9 cellular contexts compared by ENCODE assay signal in the genomic region with DNA sequence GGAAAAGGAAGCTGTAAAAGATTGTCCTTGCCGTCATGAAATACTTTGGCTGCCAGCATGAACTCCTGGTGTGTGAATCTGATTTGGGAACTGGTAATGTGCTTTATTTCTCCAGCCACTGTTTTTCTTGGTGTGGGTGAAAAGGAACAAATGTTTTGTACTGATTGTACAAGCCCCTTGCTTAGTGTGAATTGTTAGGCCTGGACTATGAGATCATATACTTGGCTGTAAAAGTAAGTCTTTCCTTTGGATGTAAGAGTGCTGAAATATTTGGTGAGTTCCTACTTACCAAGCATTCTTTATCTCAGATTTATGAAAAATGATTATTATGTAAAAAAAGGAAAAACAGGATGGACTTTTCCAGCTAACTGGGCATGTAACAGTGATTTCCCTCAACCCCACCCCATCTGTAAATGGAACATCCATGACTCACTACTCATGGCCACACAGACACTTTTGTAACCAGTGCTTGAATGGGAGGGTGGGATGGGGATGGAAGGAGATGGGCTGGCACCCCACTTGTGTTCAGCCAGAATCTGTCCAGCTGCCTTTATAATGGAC. TPM values are rescaled to one million over a fixed set of nuclear protein-coding genes. Genes with fewer than 3 reads are reported as not detected.
DNase-seq lines count a peak whose midpoint lies in the region; ATAC-seq, FAIRE-seq and TF ChIP-seq lines count a peak whose summit lies in the region.
"Had no signal": no experiment of that assay in that cellular context is flagged by ENCODE, and none has a peak within 500 bp of the region (broad histone marks: within the 10 kb centered on the region; RNA-seq: fewer than 3 reads in every experiment).

No MANE protein-coding gene starts in this region.

- CTCF ChIA-PET in CD8-positive, alpha-beta T cell (lab: Charles Lee): no interaction called here

- WGBS in pancreas, 2 donors: 13 to 31% methylated on average over 1 of the region's 1 CpG

- no peak for ATAC-seq in CD8-positive, alpha-beta T cell
- peak; percentile 39 to 59 (median 46) for ATAC-seq in pancreas

- H3K4me1 Mint-ChIP-seq in CD8-positive, alpha-beta T cell (ENCODE audit: low read depth): peaks cover 51% of the 10 kb centered on the region

- no peak overlapping the region for H3K27ac ChIP-seq in CD8-positive, alpha-beta T cell (ENCODE audit: low read depth, low read length)
- peak overlapping the region in 2 of 4 donors; percentile 23 to 35 for H3K27ac ChIP-seq in pancreas

- no peaks in the 10 kb centered on the region for H3K27me3 ChIP-seq in CD8-positive, alpha-beta T cell (ENCODE audit: insufficient read depth, low read length)
- H3K27me3 ChIP-seq in pancreas: no peaks in the 10 kb centered on the region

- H3K27me3 Mint-ChIP-seq in CD8-positive, alpha-beta T cell (ENCODE audit: low read depth): no peaks in the 10 kb centered on the region
- H3K27me3 Mint-ChIP-seq: CD4-positive, CD25-positive, alpha-beta regulatory T cell had no signal

- no peak for FAIRE-seq in pancreas (lab: Jason Lieb, UNC)

- no peak overlapping the region for H3K4me3 Mint-ChIP-seq in CD8-positive, alpha-beta T cell
- H3K4me3 Mint-ChIP-seq: CD4-positive, CD25-positive, alpha-beta regulatory T cell had no signal

- TF ChIP-seq CTCF in CD8-positive, alpha-beta T cell (IDR thresholded peaks at IDR 0.05): no peak
- no peak for TF ChIP-seq CTCF in pancreas (IDR thresholded peaks at IDR 0.05)

- H3K4me1 ChIP-seq in CD8-positive, alpha-beta T cell (ENCODE audit: insufficient read depth, low read length): peaks cover 11% of the 10 kb centered on the region
- H3K4me1 ChIP-seq in pancreas: peaks cover 24 to 66% (median 54%) of the 10 kb centered on the region in 3 donors

- H3K4me3 ChIP-seq in CD8-positive, alpha-beta T cell (ENCODE audit: low read depth, low read length): no peak overlapping the region
- no peak overlapping the region for H3K4me3 ChIP-seq in pancreas

- intact Hi-C loops in CD8-positive, alpha-beta T cell (cut with DNase I, micrococcal nuclease): no loop called here
- intact Hi-C loops in pancreas (cut with DNase I): loop anchor here in 2 of 3 donors (10.0 kb wide), 2 partner anchors 50 to 70 kb away; no protein-coding TSS in a partner anchor

- H3K36me3 ChIP-seq in CD8-positive, alpha-beta T cell (ENCODE audit: insufficient read depth, low read length): no peaks in the 10 kb centered on the region
- no peaks in the 10 kb centered on the region for H3K36me3 ChIP-seq in pancreas

- no peaks in the 10 kb centered on the region for H3K9me3 ChIP-seq in CD8-positive, alpha-beta T cell (ENCODE audit: low read length)
- H3K9me3 ChIP-seq in pancreas: no peaks in the 10 kb centered on the region

- POLR2A ChIA-PET in CD8-positive, alpha-beta T cell (lab: Charles Lee): no interaction called here

- H3K27ac Mint-ChIP-seq in CD8-positive, alpha-beta T cell: peak overlapping the region; percentile 27

- DNase-seq in CD8-positive, alpha-beta T cell: no peak
- DNase-seq in amniotic epithelial cell (ENCODE audit: low read depth) (peak; percentile 72), glomerular visceral epithelial cell (ENCODE audit: extremely low spot score) (peak; percentile 38), pancreas (no peak), SKM-1 treated with dmso at 0.1 percent for 144 hours (lab: John Stamatoyannopoulos, UW; ENCODE audit: unreplicated experiment) (no peak), NCI-H2107 (lab: John Stamatoyannopoulos, UW) (no peak), DMS79 (lab: John Stamatoyannopoulos, UW) (no peak)
- DNase-seq in stimulated activated CD4-positive, alpha-beta T cell treated with anti-CD3 and anti-CD28 coated beads, Interleukin-1b, Interleukin-23, amount 100 ng/mL, for 48 hours: no peak
- DNase-seq: CD4-positive, CD25-positive, alpha-beta regulatory T cell had no signal

- no peaks in the 10 kb centered on the region for H3K9me3 Mint-ChIP-seq in CD8-positive, alpha-beta T cell
- H3K9me3 Mint-ChIP-seq: CD4-positive, CD25-positive, alpha-beta regulatory T cell had no signal

- H3K36me3 Mint-ChIP-seq in CD8-positive, alpha-beta T cell: no peaks in the 10 kb centered on the region
- H3K36me3 Mint-ChIP-seq: CD4-positive, CD25-positive, alpha-beta regulatory T cell had no signal

RNA-seq across cellular contexts. Expression of gene FNIP2, which starts 6.3 kb away (rescaled TPM):
- 1 to 10 TPM; 8.1 to 8.9 TPM for total RNA-seq in CD8-positive, alpha-beta T cell
- total RNA-seq in pancreas: 10 to 100 TPM; 13.6 to 28.2 (median 16.6) TPM
- polyA plus RNA-seq in pancreas: 1 to 10 TPM; 5.4 to 6.3 TPM

RNA-seq across cellular contexts. Expression of gene PPID, which starts 52.0 kb away (rescaled TPM):
- total RNA-seq in CD8-positive, alpha-beta T cell: 10 to 100 TPM; 10.3 to 10.5 TPM
- 10 to 100 TPM in 1 of 6 donors, 1 to 10 TPM in 5; 5.6 to 14.5 (median 8.0) TPM for total RNA-seq in pancreas
- 10 to 100 TPM in 1 of 2 donors, 1 to 10 TPM in 1; 9.0 to 12.0 TPM for polyA plus RNA-seq in pancreas

Comparison
In these comparisons a context has a peak if more than half of its experiments do, and no peak if none do; other contexts are left out.
1. DNase-seq: peak in amniotic epithelial cell (single experiment) and glomerular visceral epithelial cell (single experiment); none in CD8-positive, alpha-beta T cell (0 of 7), pancreas (0 of 6), SKM-1 treated with dmso at 0.1 percent for 144 hours (single experiment), NCI-H2107 (single experiment), DMS79 (single experiment) and stimulated activated CD4-positive, alpha-beta T cell treated with anti-CD3 and anti-CD28 coated beads, Interleukin-1b, Interleukin-23, amount 100 ng/mL, for 48 hours (single experiment).
2. intact Hi-C loops: an anchor here in pancreas (10.0 kb wide); none called in CD8-positive, alpha-beta T cell.